Comparison of ENCODE assay signal across 17 cellular contexts in genomic region chr2:207224814-207225482, GRCh38. TPM values are rescaled to one million over a fixed set of nuclear protein-coding genes. Genes with fewer than 3 reads are reported as not detected.
A peak's percentile ranks its signal among the peaks of the same experiment; 100 is the strongest.
DNase-seq lines count a peak whose midpoint lies in the region; ATAC-seq, FAIRE-seq and TF ChIP-seq lines count a peak whose summit lies in the region.
"Had no signal": no experiment of that assay in that cellular context is flagged by ENCODE, and none has a peak within 500 bp of the region (broad histone marks: within the 10 kb centered on the region; RNA-seq: fewer than 3 reads in every experiment).

No MANE protein-coding gene starts in this region.

- ATAC-seq in Right ventricle myocardium inferior (no peak), foreskin keratinocyte (no peak)
- ATAC-seq in activated naive CD8-positive, alpha-beta T cell treated with anti-CD3 and anti-CD28 coated beads, Interleukin-2, amount 10 ng/mL, durations not matched to agents 7 days and 5 days (ENCODE audit: low read depth), result no peak
- ATAC-seq: body of pancreas, left lobe of liver had no signal

- H3F3A ChIP-seq in smooth muscle cell (ENCODE audit: low read depth), result peaks cover 15% of the 10 kb centered on the region

- H3K4me3 ChIP-seq in left ventricle myocardium inferior, result no peak overlapping the region
- no peak overlapping the region for H3K4me3 ChIP-seq in smooth muscle cell
- H3K4me3 ChIP-seq in thymus (ENCODE audit: low read length), result no peak overlapping the region
- H3K4me3 ChIP-seq: body of pancreas, dorsolateral prefrontal cortex, hepatocyte, right atrium auricular region, SK-N-MC had no signal

- no peaks in the 10 kb centered on the region for H4K20me1 ChIP-seq in smooth muscle cell (ENCODE audit: low read depth)

- peak overlapping the region; percentile 12 for H2AFZ ChIP-seq in smooth muscle cell (ENCODE audit: low read depth)
- H2AFZ ChIP-seq: hepatocyte had no signal

- H3K27me3 ChIP-seq in left ventricle myocardium inferior (ENCODE audit: low read depth), result no peaks in the 10 kb centered on the region
- no peaks in the 10 kb centered on the region for H3K27me3 ChIP-seq in smooth muscle cell (ENCODE audit: low read depth)
- no peaks in the 10 kb centered on the region for H3K27me3 ChIP-seq in thymus (ENCODE audit: control insufficient read depth, insufficient read depth)
- no peaks in the 10 kb centered on the region for H3K27me3 ChIP-seq in foreskin keratinocyte
- H3K27me3 ChIP-seq: body of pancreas, dorsolateral prefrontal cortex, hepatocyte, right atrium auricular region had no signal

- POLR2A ChIA-PET in activated naive CD8-positive, alpha-beta T cell treated with anti-CD3 and anti-CD28 coated beads, Interleukin-2, amount 10 ng/mL, durations not matched to agents 7 days and 5 days (lab: Charles Lee), result no interaction called here

- H3K36me3 ChIP-seq in left ventricle myocardium inferior (no peaks in the 10 kb centered on the region), smooth muscle cell (ENCODE audit: low read depth) (no peaks in the 10 kb centered on the region), thymus (ENCODE audit: control insufficient read depth, insufficient read depth) (no peaks in the 10 kb centered on the region)
- H3K36me3 ChIP-seq: right atrium auricular region had no signal

- peaks cover 30% of the 10 kb centered on the region for H3K4me1 Mint-ChIP-seq in activated naive CD8-positive, alpha-beta T cell treated with anti-CD3 and anti-CD28 coated beads, Interleukin-2, amount 10 ng/mL, durations not matched to agents 7 days and 5 days
- H3K4me1 Mint-ChIP-seq: naive B cell had no signal

- H3K27ac Mint-ChIP-seq in activated naive CD8-positive, alpha-beta T cell treated with anti-CD3 and anti-CD28 coated beads, Interleukin-2, amount 10 ng/mL, durations not matched to agents 7 days and 5 days, result peak overlapping the region; percentile 14

- H3K27ac ChIP-seq in left ventricle myocardium inferior (replicated peaks), result peak overlapping the region; percentile 62
- no peak overlapping the region for H3K27ac ChIP-seq in smooth muscle cell (ENCODE audit: low read depth)
- H3K27ac ChIP-seq in thymus (ENCODE audit: low read depth), result peak overlapping the region; percentile 76
- no peak overlapping the region for H3K27ac ChIP-seq in foreskin keratinocyte
- H3K27ac ChIP-seq: body of pancreas, hepatocyte, right atrium auricular region, SK-N-MC had no signal

- H3K9me3 Mint-ChIP-seq in activated naive CD8-positive, alpha-beta T cell treated with anti-CD3 and anti-CD28 coated beads, Interleukin-2, amount 10 ng/mL, durations not matched to agents 7 days and 5 days, result no peaks in the 10 kb centered on the region

- no peak for DNase-seq in left ventricle myocardium inferior
- DNase-seq in Right ventricle myocardium inferior (ENCODE audit: missing footprints), result no peak
- no peak for DNase-seq in activated naive CD8-positive, alpha-beta T cell treated with anti-CD3 and anti-CD28 coated beads, Interleukin-2, amount 10 ng/mL, durations not matched to agents 7 days and 5 days
- no peak for DNase-seq in smooth muscle cell (lab: John Stamatoyannopoulos, UW; ENCODE audit: unreplicated experiment)
- DNase-seq in foreskin keratinocyte, result no peak
- no peak for DNase-seq in RCC 7860 (ENCODE audit: low spot score)
- no peak for DNase-seq in GM10266 (ENCODE audit: extremely low spot score)
- DNase-seq: body of pancreas, naive B cell, NCI-H1105 treated with DMSO at 0.1 percent for 48 hours, NCI-H2227 treated with DMSO at 0.1 percent for 48 hours had no signal

- no peak for FAIRE-seq in RCC 7860 (lab: Jason Lieb, UNC)

- no peak overlapping the region for H3K4me3 Mint-ChIP-seq in activated naive CD8-positive, alpha-beta T cell treated with anti-CD3 and anti-CD28 coated beads, Interleukin-2, amount 10 ng/mL, durations not matched to agents 7 days and 5 days

- intact Hi-C loops in left ventricle myocardium inferior (cut with micrococcal nuclease), result no loop called here
- intact Hi-C loops in Right ventricle myocardium inferior (cut with DNase I), result loop anchor here (5.0 kb wide), 1 partner anchor 247 kb away; no protein-coding TSS in a partner anchor

- H3K4me1 ChIP-seq in left ventricle myocardium inferior (peaks cover 52% of the 10 kb centered on the region), smooth muscle cell (ENCODE audit: low read depth) (peaks cover 56% of the 10 kb centered on the region), thymus (ENCODE audit: control insufficient read depth, insufficient read depth, low read length) (peaks cover 41% of the 10 kb centered on the region), foreskin keratinocyte (peaks cover 20% of the 10 kb centered on the region)
- H3K4me1 ChIP-seq: body of pancreas had no signal

- H3K4me2 ChIP-seq in smooth muscle cell, result no peak overlapping the region
- H3K4me2 ChIP-seq: hepatocyte had no signal

- no peaks in the 10 kb centered on the region for H3K79me2 ChIP-seq in smooth muscle cell (ENCODE audit: low read depth)
- H3K79me2 ChIP-seq: hepatocyte had no signal

- WGBS in smooth muscle cell (ENCODE audit: low lambda C conversion rate), result 89% methylated on average over 8 of the region's 8 CpGs
- WGBS in thymus, result 87% methylated on average over 8 of the region's 8 CpGs

- H3K9me3 ChIP-seq in left ventricle myocardium inferior (replicated peaks), result no peaks in the 10 kb centered on the region
- H3K9me3 ChIP-seq in smooth muscle cell (replicated peaks; ENCODE audit: low read depth), result no peaks in the 10 kb centered on the region
- H3K9me3 ChIP-seq in thymus (ENCODE audit: control insufficient read depth), result no peaks in the 10 kb centered on the region
- H3K9me3 ChIP-seq: body of pancreas, right atrium auricular region had no signal

- TF ChIP-seq CTCF in left ventricle myocardium inferior (IDR thresholded peaks at IDR 0.05; ENCODE audit: borderline replicate concordance), result no peak
- TF ChIP-seq CTCF in smooth muscle cell (IDR thresholded peaks at IDR 0.05; ENCODE audit: borderline replicate concordance, insufficient read depth, poor library complexity, severe bottlenecking), result no peak
- no peak for TF ChIP-seq CTCF in foreskin keratinocyte (conservative IDR thresholded peaks at IDR 0.05)
- no peak for TF ChIP-seq CTCF in GM10266 (IDR thresholded peaks at IDR 0.05; ENCODE audit: control insufficient read depth, insufficient read depth, low read depth, missing control alignments)

- H3K9ac ChIP-seq in smooth muscle cell (ENCODE audit: low read depth), result no peak overlapping the region

- H3K27me3 Mint-ChIP-seq in activated naive CD8-positive, alpha-beta T cell treated with anti-CD3 and anti-CD28 coated beads, Interleukin-2, amount 10 ng/mL, durations not matched to agents 7 days and 5 days, result peaks cover 6% of the 10 kb centered on the region

- no peaks in the 10 kb centered on the region for H3K36me3 Mint-ChIP-seq in activated naive CD8-positive, alpha-beta T cell treated with anti-CD3 and anti-CD28 coated beads, Interleukin-2, amount 10 ng/mL, durations not matched to agents 7 days and 5 days

RNA-seq across cellular contexts. Expression of gene KLF7, which starts 59.2 kb away (rescaled TPM):
- total RNA-seq in left ventricle myocardium inferior (24.2 TPM), Right ventricle myocardium inferior (25.3 TPM), smooth muscle cell (16.1 and 27.6 TPM in 2 replicates), foreskin keratinocyte (32.3 and 40.6 TPM in 2 replicates)
- 10 to 100 TPM; 17.9 to 22.9 TPM for total RNA-seq in activated naive CD8-positive, alpha-beta T cell treated with anti-CD3 and anti-CD28 coated beads, Interleukin-2, amount 10 ng/mL, durations not matched to agents 7 days and 5 days
- polyA plus RNA-seq in smooth muscle cell (12.2 and 12.7 TPM in 2 replicates), thymus (11.0 TPM), foreskin keratinocyte (6.3 and 6.7 TPM in 2 replicates)

Comparison
In these comparisons a context has a peak if more than half of its experiments do, and no peak if none do; other contexts are left out.
1. H3K27ac ChIP-seq: peak in left ventricle myocardium inferior (single experiment) and thymus (single experiment); none in smooth muscle cell (single experiment) and foreskin keratinocyte (single experiment).